In the genomic region with DNA sequence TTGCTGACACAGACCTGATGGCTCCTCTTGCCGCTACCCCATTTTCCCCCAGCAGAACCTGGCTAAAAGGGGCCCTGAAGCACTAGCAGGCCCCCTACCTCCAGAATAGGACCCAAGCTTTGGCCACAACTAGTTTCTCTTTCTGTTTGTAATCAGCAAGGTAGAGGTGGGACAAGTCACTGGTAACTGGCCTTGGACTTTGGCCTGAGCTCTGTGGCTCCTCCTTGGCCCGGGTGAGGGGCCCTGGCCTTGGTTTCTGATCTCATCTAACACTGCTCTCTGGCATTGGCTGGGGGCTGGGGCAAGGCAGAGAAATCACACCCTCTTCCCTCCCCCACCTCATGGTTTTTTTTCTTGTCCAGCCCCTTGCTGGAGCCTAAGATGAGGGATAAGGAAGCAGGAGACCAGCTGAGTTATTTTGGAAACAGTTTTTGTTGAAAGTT, we compare ENCODE assay signal across 9 cellular contexts. TPM values are rescaled to one million over a fixed set of nuclear protein-coding genes. Genes with fewer than 3 reads are reported as not detected.
DNase-seq lines count a peak whose midpoint lies in the region; ATAC-seq, FAIRE-seq and TF ChIP-seq lines count a peak whose summit lies in the region.
"Had no signal": no experiment of that assay in that cellular context is flagged by ENCODE, and none has a peak within 500 bp of the region (broad histone marks: within the 10 kb centered on the region; RNA-seq: fewer than 3 reads in every experiment).

No MANE protein-coding gene starts in this region.

- no peaks in the 10 kb centered on the region for H3K27me3 ChIP-seq in NT2/D1 (ENCODE audit: insufficient read depth, insufficient read length)
- no peaks in the 10 kb centered on the region for H3K27me3 ChIP-seq in endocrine pancreas (ENCODE audit: control insufficient read depth, insufficient read depth, low read length)
- H3K27me3 ChIP-seq in neutrophil: peaks cover 3% of the 10 kb centered on the region

- peak; percentile 32 for DNase-seq in Caki2 (ENCODE audit: low read depth)
- DNase-seq in NT2/D1 (ENCODE audit: low read depth, low spot score): no peak
- DNase-seq in urothelium cell line (ENCODE audit: low spot score): no peak

- H3K27ac ChIP-seq in neutrophil: peak overlapping the region; percentile 43

- no peak for ATAC-seq in HG03196 (IDR thresholded peaks at IDR 0.05; ENCODE audit: unreplicated experiment)
- ATAC-seq in GM19328 (IDR thresholded peaks at IDR 0.05; ENCODE audit: unreplicated experiment): no peak
- no peak for ATAC-seq in GM19023 (IDR thresholded peaks at IDR 0.05; ENCODE audit: unreplicated experiment)

- H3K36me3 ChIP-seq in NT2/D1 (ENCODE audit: insufficient read depth, insufficient read length, low read length) (peaks cover 53% of the 10 kb centered on the region), endocrine pancreas (ENCODE audit: control insufficient read depth, insufficient read depth, low read length) (peaks cover 7% of the 10 kb centered on the region), neutrophil (peaks cover 35% of the 10 kb centered on the region)

- FAIRE-seq in urothelium cell line (lab: Jason Lieb, UNC): no peak

- H3K9ac ChIP-seq in NT2/D1 (ENCODE audit: insufficient read length, low read depth) (peak overlapping the region; percentile 96), endocrine pancreas (ENCODE audit: control insufficient read depth, insufficient read depth, low read length) (peak overlapping the region; percentile 74)

- no peak for TF ChIP-seq CTCF in neutrophil (IDR thresholded peaks at IDR 0.05)

- peaks cover 7% of the 10 kb centered on the region for H3K4me1 ChIP-seq in NT2/D1 (ENCODE audit: insufficient read depth, insufficient read length)
- no peaks in the 10 kb centered on the region for H3K4me1 ChIP-seq in endocrine pancreas (ENCODE audit: control insufficient read depth, insufficient read depth, low read length)
- peaks cover 29 to 30% of the 10 kb centered on the region in 2 experiments for H3K4me1 ChIP-seq in neutrophil (ENCODE audit: control insufficient read depth in 1 of 2, insufficient read depth in 1 of 2, low read depth in 1 of 2, low read length in 1 of 2)

- H3K9me3 ChIP-seq in NT2/D1 (ENCODE audit: insufficient read depth, low read length) (no peaks in the 10 kb centered on the region; the same call in 1 of the 2 replicates), endocrine pancreas (ENCODE audit: control insufficient read depth, low read length) (no peaks in the 10 kb centered on the region), neutrophil (no peaks in the 10 kb centered on the region)

- in situ Hi-C loops in Caki2 (cut with HindIII; ENCODE audit: low pct_unique_long_range_greater_than_20kb, low sequenced_read_pairs): no loop called here

- H3K4me3 ChIP-seq in NT2/D1 (ENCODE audit: insufficient read length, low read depth): peak overlapping the region; percentile 85
- H3K4me3 ChIP-seq in endocrine pancreas (ENCODE audit: control insufficient read depth, insufficient read depth, low read length): peak overlapping the region; percentile 32
- H3K4me3 ChIP-seq in neutrophil (ENCODE audit: low read depth in 1 of 2, low read length in 1 of 2): peak overlapping the region in 1 of 2 experiments; percentile 100

RNA-seq across cellular contexts. Expression of a gene that starts 2.1 kb away (rescaled TPM):
- total RNA-seq in Caki2 (2014; rRNA removed; shearing (Covaris generic); ENCODE audit: low replicate concordance): 126 and 145 TPM in 2 replicates

RNA-seq across cellular contexts. Expression of a gene that starts 21.7 kb away (rescaled TPM):
- total RNA-seq in Caki2 (2014; rRNA removed; shearing (Covaris generic); ENCODE audit: low replicate concordance): not detected in 2 replicates

RNA-seq across cellular contexts. Expression of a gene that starts 32.8 kb away (rescaled TPM):
- total RNA-seq in Caki2 (2014; rRNA removed; shearing (Covaris generic); ENCODE audit: low replicate concordance): not detected in 2 replicates
- total RNA-seq: pulmonary artery endothelial cell had no signal

RNA-seq across cellular contexts. Expression of a gene that starts 57.8 kb away (rescaled TPM):
- total RNA-seq in Caki2 (2014; rRNA removed; shearing (Covaris generic); ENCODE audit: low replicate concordance): 0.03 and 1.6 TPM in 2 replicates
